Comparison of ENCODE assay signal across 8 cellular contexts in genomic region chr1:21652101-21652936, GRCh38. TPM values are rescaled to one million over a fixed set of nuclear protein-coding genes. Genes with fewer than 3 reads are reported as not detected.
DNase-seq lines count a peak whose midpoint lies in the region; ATAC-seq and TF ChIP-seq lines count a peak whose summit lies in the region.

No MANE protein-coding gene starts in this region.

- H3K27ac Mint-ChIP-seq in stimulated activated naive CD8-positive, alpha-beta T cell treated with anti-CD3 and anti-CD28 coated beads, Interleukin-15, Interleukin-2, amounts not matched to agents 100 ng/mL and 50 ng/mL, for 24 hours: no peak overlapping the region
- no peak overlapping the region for H3K27ac Mint-ChIP-seq in central memory CD8-positive, alpha-beta T cell (ENCODE audit: low read depth)
- H3K27ac Mint-ChIP-seq in natural killer cell: peak overlapping the region in 1 of 2 donors; percentile 7

- ATAC-seq in stimulated activated naive CD8-positive, alpha-beta T cell treated with anti-CD3 and anti-CD28 coated beads, Interleukin-15, Interleukin-2, amounts not matched to agents 100 U/mL and 50 U/mL, for 24 hours: no peak
- no peak for ATAC-seq in central memory CD8-positive, alpha-beta T cell (replicated peaks; ENCODE audit: extremely low read depth, poor library complexity, severe bottlenecking)
- ATAC-seq in natural killer cell: peak in 1 of 3 donors; percentile 14
- ATAC-seq in GM18868 (IDR thresholded peaks at IDR 0.05; ENCODE audit: unreplicated experiment): no peak
- ATAC-seq in left colon: no peak
- no peak for ATAC-seq in HG02973 (IDR thresholded peaks at IDR 0.05; ENCODE audit: unreplicated experiment)

- H3K27me3 Mint-ChIP-seq in stimulated activated naive CD8-positive, alpha-beta T cell treated with anti-CD3 and anti-CD28 coated beads, Interleukin-15, Interleukin-2, amounts not matched to agents 100 ng/mL and 50 ng/mL, for 24 hours: peaks cover 20% of the 10 kb centered on the region
- peaks cover 32% of the 10 kb centered on the region for H3K27me3 Mint-ChIP-seq in central memory CD8-positive, alpha-beta T cell
- H3K27me3 Mint-ChIP-seq in natural killer cell (ENCODE audit: low read depth in 2 of 2): peaks cover 20 to 31% of the 10 kb centered on the region in 2 donors

- peaks cover 5% of the 10 kb centered on the region for H3K4me1 Mint-ChIP-seq in stimulated activated naive CD8-positive, alpha-beta T cell treated with anti-CD3 and anti-CD28 coated beads, Interleukin-15, Interleukin-2, amounts not matched to agents 100 ng/mL and 50 ng/mL, for 24 hours (ENCODE audit: low read depth)
- peaks cover 15% of the 10 kb centered on the region for H3K4me1 Mint-ChIP-seq in central memory CD8-positive, alpha-beta T cell
- H3K4me1 Mint-ChIP-seq in natural killer cell: peaks cover 6 to 18% of the 10 kb centered on the region in 2 donors

- no peak for TF ChIP-seq CTCF in natural killer cell (IDR thresholded peaks at IDR 0.05)

- H3K9me3 Mint-ChIP-seq in stimulated activated naive CD8-positive, alpha-beta T cell treated with anti-CD3 and anti-CD28 coated beads, Interleukin-15, Interleukin-2, amounts not matched to agents 100 ng/mL and 50 ng/mL, for 24 hours: no peaks in the 10 kb centered on the region
- H3K9me3 Mint-ChIP-seq in central memory CD8-positive, alpha-beta T cell: no peaks in the 10 kb centered on the region
- no peaks in the 10 kb centered on the region for H3K9me3 Mint-ChIP-seq in natural killer cell

- DNase-seq in stimulated activated naive CD8-positive, alpha-beta T cell treated with anti-CD3 and anti-CD28 coated beads, Interleukin-15, Interleukin-2, amounts not matched to agents 100 U/mL and 50 U/mL, for 24 hours: no peak
- DNase-seq in central memory CD8-positive, alpha-beta T cell (ENCODE audit: low spot score in 2 of 2): no peak
- DNase-seq in natural killer cell: no peak
- no peak for DNase-seq in left colon
- no peak for DNase-seq in stimulated activated CD4-positive, alpha-beta T cell treated with anti-CD3 and anti-CD28 coated beads, Interleukin-2, amount 100 ng/mL, for 48 hours

- peak overlapping the region; percentile 14 for H3K4me3 Mint-ChIP-seq in stimulated activated naive CD8-positive, alpha-beta T cell treated with anti-CD3 and anti-CD28 coated beads, Interleukin-15, Interleukin-2, amounts not matched to agents 100 ng/mL and 50 ng/mL, for 24 hours
- H3K4me3 Mint-ChIP-seq in central memory CD8-positive, alpha-beta T cell: peak overlapping the region; percentile 80
- peak overlapping the region; percentile 75 for H3K4me3 Mint-ChIP-seq in natural killer cell

- H3K36me3 Mint-ChIP-seq in stimulated activated naive CD8-positive, alpha-beta T cell treated with anti-CD3 and anti-CD28 coated beads, Interleukin-15, Interleukin-2, amounts not matched to agents 100 ng/mL and 50 ng/mL, for 24 hours (ENCODE audit: low read depth): no peaks in the 10 kb centered on the region
- peaks cover 3% of the 10 kb centered on the region for H3K36me3 Mint-ChIP-seq in central memory CD8-positive, alpha-beta T cell (ENCODE audit: insufficient read depth)
- no peaks in the 10 kb centered on the region for H3K36me3 Mint-ChIP-seq in natural killer cell

- intact Hi-C loops in natural killer cell (cut with micrococcal nuclease): loop anchor here (10.0 kb wide), 1 partner anchor 398 kb away; no protein-coding TSS in a partner anchor
- intact Hi-C loops in left colon (cut with DNase I, micrococcal nuclease): loop anchor here in 1 of 2 donors (10.0 kb wide), 1 partner anchor 428 kb away; no protein-coding TSS in a partner anchor

RNA-seq across cellular contexts. Expression of gene RAP1GAP, which starts 16.8 kb away (rescaled TPM):
- 1 to 10 TPM in 1 of 3 donors, under 1 TPM in 1, not detected in 1; 0.47 to 1.1 TPM for total RNA-seq in natural killer cell
- total RNA-seq in left colon: 10 to 100 TPM; 45.2 to 53.1 TPM

Comparison
In these comparisons a context has a peak if more than half of its experiments do, and no peak if none do; other contexts are left out.
1. H3K4me3 Mint-ChIP-seq: peak in every context shown above with its lines; median percentile 80 in central memory CD8-positive, alpha-beta T cell; 75 in natural killer cell; 14 in stimulated activated naive CD8-positive, alpha-beta T cell treated with anti-CD3 and anti-CD28 coated beads, Interleukin-15, Interleukin-2, amounts not matched to agents 100 ng/mL and 50 ng/mL, for 24 hours.
2. RNA of gene RAP1GAP, which starts 16.8 kb away (total RNA-seq): 45.2 to 53.1 TPM in left colon; 0.47 to 1.1 TPM in natural killer cell; every median in the first group is over 10 times any median in the second.